15 cellular contexts compared by ENCODE assay signal in genomic region chr5:137802282-137803210, GRCh38.
"Had no signal": no experiment of that assay in that cellular context is flagged by ENCODE, and none has a peak within 500 bp of the region (broad histone marks: within the 10 kb centered on the region; RNA-seq: fewer than 3 reads in every experiment).

No MANE protein-coding gene starts in this region.

- H3K36me3 Mint-ChIP-seq: activated CD4-positive, alpha-beta memory T cell treated with anti-CD3 and anti-CD28 coated beads for 36 hours; naive thymus-derived CD8-positive, alpha-beta T cell; type B pancreatic cell had no signal

- H3K9me3 Mint-ChIP-seq: activated CD4-positive, alpha-beta memory T cell treated with anti-CD3 and anti-CD28 coated beads for 36 hours; activated T-cell treated with anti-CD3 and anti-CD28 coated beads, Interleukin-2, amount 50 U/mL, for 4 hours; naive thymus-derived CD8-positive, alpha-beta T cell; type B pancreatic cell had no signal

- H3K27ac Mint-ChIP-seq: activated CD4-positive, alpha-beta memory T cell treated with anti-CD3 and anti-CD28 coated beads for 36 hours; activated CD4-positive, alpha-beta T cell treated with anti-CD3 and anti-CD28 coated beads for 36 hours; naive thymus-derived CD8-positive, alpha-beta T cell; type B pancreatic cell had no signal

- H3K9me3 ChIP-seq: prostate gland had no signal

- H3K4me1 Mint-ChIP-seq: activated CD4-positive, alpha-beta T cell treated with anti-CD3 and anti-CD28 coated beads for 36 hours had no signal

- DNase-seq: activated CD4-positive, alpha-beta memory T cell treated with anti-CD3 and anti-CD28 coated beads for 36 hours; activated CD4-positive, alpha-beta T cell treated with anti-CD3 and anti-CD28 coated beads for 36 hours; activated effector memory CD4-positive, alpha-beta T cell treated with Interleukin-2 at 50 U/mL for 16 hours; activated naive CD4-positive, alpha-beta T cell treated with anti-CD3 and anti-CD28 coated beads, Interleukin-2, amount 50 U/mL, for 16 hours; activated T-cell treated with anti-CD3 and anti-CD28 coated beads, Interleukin-2, amount 50 U/mL, for 4 hours; dorsolateral prefrontal cortex; hypothalamus; kidney glomerular epithelial cell; naive thymus-derived CD8-positive, alpha-beta T cell; SIG-M5; stimulated activated naive CD8-positive, alpha-beta T cell treated with anti-CD3 and anti-CD28 coated beads, Interleukin-15, Interleukin-2, amounts not matched to agents 100 U/mL and 50 U/mL, for 24 hours; WERI-Rb-1 had no signal

- H3K27ac ChIP-seq: cardiac muscle cell, prostate gland, WERI-Rb-1 had no signal

- H3K4me3 ChIP-seq: cardiac muscle cell, dorsolateral prefrontal cortex, prostate gland had no signal

- H3K4me3 Mint-ChIP-seq: activated CD4-positive, alpha-beta memory T cell treated with anti-CD3 and anti-CD28 coated beads for 36 hours; activated CD4-positive, alpha-beta T cell treated with anti-CD3 and anti-CD28 coated beads for 36 hours; activated T-cell treated with anti-CD3 and anti-CD28 coated beads, Interleukin-2, amount 50 U/mL, for 4 hours; naive thymus-derived CD8-positive, alpha-beta T cell; type B pancreatic cell had no signal

- H3K27me3 Mint-ChIP-seq: activated CD4-positive, alpha-beta memory T cell treated with anti-CD3 and anti-CD28 coated beads for 36 hours; activated CD4-positive, alpha-beta T cell treated with anti-CD3 and anti-CD28 coated beads for 36 hours; naive thymus-derived CD8-positive, alpha-beta T cell had no signal

- H3K27me3 ChIP-seq: dorsolateral prefrontal cortex had no signal

- ATAC-seq: activated CD4-positive, alpha-beta T cell treated with anti-CD3 and anti-CD28 coated beads for 36 hours; activated T-cell treated with anti-CD3 and anti-CD28 coated beads, Interleukin-2, amount 50 U/mL, for 4 hours; naive thymus-derived CD8-positive, alpha-beta T cell; stimulated activated naive CD8-positive, alpha-beta T cell treated with anti-CD3 and anti-CD28 coated beads, Interleukin-15, Interleukin-2, amounts not matched to agents 100 U/mL and 50 U/mL, for 24 hours had no signal

- H3K36me3 ChIP-seq: cardiac muscle cell, prostate gland, WERI-Rb-1 had no signal
